ENCODE assay signal across 12 cellular contexts in the genomic region with DNA sequence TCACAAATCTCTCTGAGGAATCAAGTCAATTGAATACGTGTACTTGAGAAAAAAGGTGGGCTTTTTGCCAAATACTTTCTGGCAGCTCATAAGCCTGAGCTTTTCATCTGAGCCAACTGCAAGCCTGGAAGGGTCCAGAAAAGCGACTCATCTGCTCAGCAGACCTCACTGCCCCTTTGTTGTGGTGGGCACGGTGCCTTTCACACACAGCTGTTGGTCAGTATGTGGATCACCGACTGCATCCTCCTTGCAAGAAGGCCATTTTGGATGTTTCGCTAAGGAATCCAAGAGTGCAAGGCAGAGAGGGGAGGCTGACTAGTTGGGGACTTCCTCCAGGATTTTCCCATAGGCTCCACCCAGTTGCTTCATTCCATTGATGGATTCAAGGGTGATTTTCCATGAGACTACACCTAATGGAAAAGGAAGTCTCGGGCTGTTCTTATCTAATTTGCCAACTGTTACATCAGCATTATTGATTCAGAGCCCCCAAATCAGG.
DNase-seq lines count a peak whose midpoint lies in the region; ATAC-seq and TF ChIP-seq lines count a peak whose summit lies in the region.
"Had no signal": no experiment of that assay in that cellular context is flagged by ENCODE, and none has a peak within 500 bp of the region (broad histone marks: within the 10 kb centered on the region; RNA-seq: fewer than 3 reads in every experiment).

No MANE protein-coding gene starts in this region.

- no peak for TF ChIP-seq POLR2A in Peyer's patch (IDR thresholded peaks at IDR 0.05)

- H3K27me3 ChIP-seq in psoas muscle (ENCODE audit: insufficient read depth in 3 of 3, low read length in 2 of 3) (no peaks in the 10 kb centered on the region), Peyer's patch (no peaks in the 10 kb centered on the region)
- H3K27me3 ChIP-seq: spleen had no signal

- no peaks in the 10 kb centered on the region for H3K36me3 Mint-ChIP-seq in T-cell
- no peaks in the 10 kb centered on the region for H3K36me3 Mint-ChIP-seq in activated naive CD8-positive, alpha-beta T cell treated with anti-CD3 and anti-CD28 coated beads, Interleukin-2, amount 50 U/mL, for 24 hours (ENCODE audit: low read depth)

- no peaks in the 10 kb centered on the region for H3K36me3 ChIP-seq in HEK293 (ENCODE audit: control insufficient read depth in 2 of 2, insufficient read depth in 1 of 2, low read length in 2 of 2)
- H3K36me3 ChIP-seq in psoas muscle (ENCODE audit: insufficient read depth in 1 of 2, low read depth in 1 of 2) = no peaks in the 10 kb centered on the region
- H3K36me3 ChIP-seq in Peyer's patch = no peaks in the 10 kb centered on the region
- H3K36me3 ChIP-seq: spleen had no signal

- H3K4me1 ChIP-seq in HEK293 (ENCODE audit: control insufficient read depth, insufficient read depth, low read length) = peaks cover 28% of the 10 kb centered on the region
- H3K4me1 ChIP-seq in psoas muscle = peaks cover 76% of the 10 kb centered on the region
- peaks cover 0 to 8% (median 0%) of the 10 kb centered on the region in 4 donors for H3K4me1 ChIP-seq in Peyer's patch
- H3K4me1 ChIP-seq: spleen had no signal

- H3K9me3 ChIP-seq in HEK293 (ENCODE audit: control insufficient read depth, insufficient read depth, low read depth, low read length) = no peaks in the 10 kb centered on the region
- H3K9me3 ChIP-seq in psoas muscle = no peaks in the 10 kb centered on the region
- no peaks in the 10 kb centered on the region for H3K9me3 ChIP-seq in Peyer's patch
- H3K9me3 ChIP-seq: spleen had no signal

- H3K27ac ChIP-seq in HEK293 (ENCODE audit: extremely low read depth, low read depth, low read length) (no peak overlapping the region), psoas muscle (peak overlapping the region; percentile 60), Peyer's patch (no peak overlapping the region)
- H3K27ac ChIP-seq: KMS-11, spleen had no signal

- ATAC-seq in psoas muscle = peak; percentile 48 to 77 (median 60)
- ATAC-seq in T-cell (replicated peaks in 1 of 4) = no peak
- no peak for ATAC-seq in activated naive CD8-positive, alpha-beta T cell treated with anti-CD3 and anti-CD28 coated beads, Interleukin-2, amount 50 U/mL, for 24 hours

- no peak overlapping the region for H3K27ac Mint-ChIP-seq in T-cell
- no peak overlapping the region for H3K27ac Mint-ChIP-seq in activated naive CD8-positive, alpha-beta T cell treated with anti-CD3 and anti-CD28 coated beads, Interleukin-2, amount 50 U/mL, for 24 hours

- no peak overlapping the region for H3K4me3 Mint-ChIP-seq in T-cell
- no peak overlapping the region for H3K4me3 Mint-ChIP-seq in activated naive CD8-positive, alpha-beta T cell treated with anti-CD3 and anti-CD28 coated beads, Interleukin-2, amount 50 U/mL, for 24 hours

- H3K9me3 Mint-ChIP-seq in T-cell = no peaks in the 10 kb centered on the region
- H3K9me3 Mint-ChIP-seq in activated naive CD8-positive, alpha-beta T cell treated with anti-CD3 and anti-CD28 coated beads, Interleukin-2, amount 50 U/mL, for 24 hours = no peaks in the 10 kb centered on the region

- CTCF ChIA-PET in HEK293 (lab: Yijun Ruan, JAX) (interaction anchor here (1.1 kb wide), 1 partner anchor 107 kb away, joined by 4 read pairs; no protein-coding TSS in a partner anchor), T-cell (lab: Charles Lee) (no interaction called here)

- POLR2A ChIA-PET in HEK293 (lab: Yijun Ruan, JAX) = interaction anchor here (1.0 kb wide), 1 partner anchor 13 kb away, joined by 3 read pairs; no protein-coding TSS in a partner anchor
- POLR2A ChIA-PET in T-cell (lab: Charles Lee) = no interaction called here

- H3K4me1 Mint-ChIP-seq in T-cell = no peaks in the 10 kb centered on the region
- no peaks in the 10 kb centered on the region for H3K4me1 Mint-ChIP-seq in activated naive CD8-positive, alpha-beta T cell treated with anti-CD3 and anti-CD28 coated beads, Interleukin-2, amount 50 U/mL, for 24 hours

- WGBS in psoas muscle, 3 donors = 16 to 26% (median 23%) methylated on average over 6 of the region's 6 CpGs

- peaks cover 1 to 3% of the 10 kb centered on the region in 2 donors for H3K27me3 Mint-ChIP-seq in T-cell
- H3K27me3 Mint-ChIP-seq in activated naive CD8-positive, alpha-beta T cell treated with anti-CD3 and anti-CD28 coated beads, Interleukin-2, amount 50 U/mL, for 24 hours = no peaks in the 10 kb centered on the region

- no peak overlapping the region for H3K4me3 ChIP-seq in HEK293 (ENCODE audit: low read depth, low read length)
- H3K4me3 ChIP-seq in psoas muscle = peak overlapping the region; percentile 14
- no peak overlapping the region for H3K4me3 ChIP-seq in Peyer's patch
- H3K4me3 ChIP-seq: spleen had no signal

- no peak for TF ChIP-seq CTCF in HEK293 (tag by site-specific recombination; IDR thresholded peaks at IDR 0.05)
- TF ChIP-seq CTCF in psoas muscle (IDR thresholded peaks at IDR 0.05) = no peak
- TF ChIP-seq CTCF in Peyer's patch (IDR thresholded peaks at IDR 0.05) = no peak

- intact Hi-C loops in psoas muscle (cut with DNase I) = no loop called here

- DNase-seq in NCI-H774 (lab: John Stamatoyannopoulos, UW) (peak; percentile 31), fibroblast of the conjunctiva (ENCODE audit: low read depth) (peak; percentile 70), psoas muscle (peak; percentile 31 to 69), T-cell (no peak), SKM-1 treated with dmso at 0.1 percent for 144 hours (lab: John Stamatoyannopoulos, UW; ENCODE audit: unreplicated experiment) (no peak), Peyer's patch (no peak)
- DNase-seq in activated naive CD8-positive, alpha-beta T cell treated with anti-CD3 and anti-CD28 coated beads, Interleukin-2, amount 50 U/mL, for 24 hours = no peak
- DNase-seq: OCI-M1; spleen; stimulated activated naive CD4-positive, alpha-beta T cell had no signal

TF ChIP-seq in HEK293, 187 proteins besides CTCF, POLR2A, EP300 and RAD21 (continues in another document):
- TF ChIP-seq IKZF3 (tag by site-specific recombination; IDR thresholded peaks at IDR 0.05) = peak; percentile 55
- 0 out of 2 replicates have a peak, but pooled peaks have one; percentile 8 for TF ChIP-seq PRDM1 (tag by site-specific recombination; IDR thresholded peaks at IDR 0.05)
- TF ChIP-seq ZNF514 (tag by site-specific recombination; IDR thresholded peaks at IDR 0.05) = no peak
- peak; percentile 87 for TF ChIP-seq ZNF677 (tag by site-specific recombination; IDR thresholded peaks at IDR 0.05)
- no peak for TF ChIP-seq ZNF335 (tag by site-specific recombination; conservative IDR thresholded peaks at IDR 0.05)
- TF ChIP-seq MZF1 (tag by site-specific recombination; IDR thresholded peaks at IDR 0.05; ENCODE audit: borderline replicate concordance) = peak; percentile 75; the same call in 1 of the 2 replicates
- TF ChIP-seq, protein P1, sequence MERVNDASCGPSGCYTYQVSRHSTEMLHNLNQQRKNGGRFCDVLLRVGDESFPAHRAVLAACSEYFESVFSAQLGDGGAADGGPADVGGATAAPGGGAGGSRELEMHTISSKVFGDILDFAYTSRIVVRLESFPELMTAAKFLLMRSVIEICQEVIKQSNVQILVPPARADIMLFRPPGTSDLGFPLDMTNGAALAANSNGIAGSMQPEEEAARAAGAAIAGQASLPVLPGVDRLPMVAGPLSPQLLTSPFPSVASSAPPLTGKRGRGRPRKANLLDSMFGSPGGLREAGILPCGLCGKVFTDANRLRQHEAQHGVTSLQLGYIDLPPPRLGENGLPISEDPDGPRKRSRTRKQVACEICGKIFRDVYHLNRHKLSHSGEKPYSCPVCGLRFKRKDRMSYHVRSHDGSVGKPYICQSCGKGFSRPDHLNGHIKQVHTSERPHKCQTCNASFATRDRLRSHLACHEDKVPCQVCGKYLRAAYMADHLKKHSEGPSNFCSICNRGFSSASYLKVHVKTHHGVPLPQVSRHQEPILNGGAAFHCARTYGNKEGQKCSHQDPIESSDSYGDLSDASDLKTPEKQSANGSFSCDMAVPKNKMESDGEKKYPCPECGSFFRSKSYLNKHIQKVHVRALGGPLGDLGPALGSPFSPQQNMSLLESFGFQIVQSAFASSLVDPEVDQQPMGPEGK (tag by site-specific recombination; IDR thresholded peaks at IDR 0.05) = 0 out of 2 replicates have a peak, but pooled peaks have one; percentile 25
- TF ChIP-seq, protein P2, sequence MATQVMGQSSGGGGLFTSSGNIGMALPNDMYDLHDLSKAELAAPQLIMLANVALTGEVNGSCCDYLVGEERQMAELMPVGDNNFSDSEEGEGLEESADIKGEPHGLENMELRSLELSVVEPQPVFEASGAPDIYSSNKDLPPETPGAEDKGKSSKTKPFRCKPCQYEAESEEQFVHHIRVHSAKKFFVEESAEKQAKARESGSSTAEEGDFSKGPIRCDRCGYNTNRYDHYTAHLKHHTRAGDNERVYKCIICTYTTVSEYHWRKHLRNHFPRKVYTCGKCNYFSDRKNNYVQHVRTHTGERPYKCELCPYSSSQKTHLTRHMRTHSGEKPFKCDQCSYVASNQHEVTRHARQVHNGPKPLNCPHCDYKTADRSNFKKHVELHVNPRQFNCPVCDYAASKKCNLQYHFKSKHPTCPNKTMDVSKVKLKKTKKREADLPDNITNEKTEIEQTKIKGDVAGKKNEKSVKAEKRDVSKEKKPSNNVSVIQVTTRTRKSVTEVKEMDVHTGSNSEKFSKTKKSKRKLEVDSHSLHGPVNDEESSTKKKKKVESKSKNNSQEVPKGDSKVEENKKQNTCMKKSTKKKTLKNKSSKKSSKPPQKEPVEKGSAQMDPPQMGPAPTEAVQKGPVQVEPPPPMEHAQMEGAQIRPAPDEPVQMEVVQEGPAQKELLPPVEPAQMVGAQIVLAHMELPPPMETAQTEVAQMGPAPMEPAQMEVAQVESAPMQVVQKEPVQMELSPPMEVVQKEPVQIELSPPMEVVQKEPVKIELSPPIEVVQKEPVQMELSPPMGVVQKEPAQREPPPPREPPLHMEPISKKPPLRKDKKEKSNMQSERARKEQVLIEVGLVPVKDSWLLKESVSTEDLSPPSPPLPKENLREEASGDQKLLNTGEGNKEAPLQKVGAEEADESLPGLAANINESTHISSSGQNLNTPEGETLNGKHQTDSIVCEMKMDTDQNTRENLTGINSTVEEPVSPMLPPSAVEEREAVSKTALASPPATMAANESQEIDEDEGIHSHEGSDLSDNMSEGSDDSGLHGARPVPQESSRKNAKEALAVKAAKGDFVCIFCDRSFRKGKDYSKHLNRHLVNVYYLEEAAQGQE (tag by site-specific recombination; IDR thresholded peaks at IDR 0.05) = no peak

Comparison
In these comparisons a context has a peak if more than half of its experiments do, and no peak if none do; other contexts are left out.
1. DNase-seq: peak in NCI-H774 (single experiment), fibroblast of the conjunctiva (single experiment) and psoas muscle (2 of 2); none in T-cell (0 of 34), SKM-1 treated with dmso at 0.1 percent for 144 hours (single experiment), Peyer's patch (0 of 3) and activated naive CD8-positive, alpha-beta T cell treated with anti-CD3 and anti-CD28 coated beads, Interleukin-2, amount 50 U/mL, for 24 hours (single experiment).
2. ATAC-seq: peak in psoas muscle (4 of 4); none in T-cell (0 of 4) and activated naive CD8-positive, alpha-beta T cell treated with anti-CD3 and anti-CD28 coated beads, Interleukin-2, amount 50 U/mL, for 24 hours (single experiment).